In the genomic region with DNA sequence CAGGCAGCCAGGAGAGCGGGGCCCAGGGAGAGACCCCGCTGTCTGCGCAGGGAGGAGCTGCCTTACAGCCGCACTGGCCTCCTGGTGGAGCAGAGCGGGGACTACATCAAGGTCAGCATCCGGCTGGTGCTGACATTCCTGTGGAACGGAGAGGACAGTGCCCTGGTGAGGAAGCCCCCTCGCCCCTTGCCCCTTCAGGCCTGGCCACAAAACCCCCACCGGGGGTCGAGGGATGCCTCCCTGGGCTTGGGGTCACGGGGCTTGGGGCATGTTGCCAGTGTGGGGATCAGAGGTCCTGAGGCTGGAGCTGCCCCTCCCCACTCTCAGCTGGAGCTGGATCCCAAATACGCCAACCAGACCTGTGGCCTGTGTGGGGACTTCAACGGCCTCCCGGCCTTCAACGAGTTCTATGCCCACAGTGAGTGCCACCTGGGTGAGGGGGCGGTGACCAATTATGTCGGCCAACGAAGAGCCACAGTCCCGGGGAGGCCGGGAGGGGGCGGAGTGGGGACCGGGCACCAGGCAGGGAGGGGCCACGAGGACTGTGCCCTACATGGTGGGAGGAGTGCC, we compare ENCODE assay signal across 14 cellular contexts. TPM values are rescaled to one million over a fixed set of nuclear protein-coding genes. Genes with fewer than 3 reads are reported as not detected.
DNase-seq lines count a peak whose midpoint lies in the region; ATAC-seq and TF ChIP-seq lines count a peak whose summit lies in the region.
"Had no signal": no experiment of that assay in that cellular context is flagged by ENCODE, and none has a peak within 500 bp of the region (broad histone marks: within the 10 kb centered on the region; RNA-seq: fewer than 3 reads in every experiment).

No MANE protein-coding gene starts in this region.

- no peak overlapping the region for H2AFZ ChIP-seq in MM.1S (ENCODE audit: low read length)

- peaks cover 29% of the 10 kb centered on the region for H3K4me1 ChIP-seq in Panc1 (ENCODE audit: control insufficient read depth, insufficient read depth, low read length)
- no peaks in the 10 kb centered on the region for H3K4me1 ChIP-seq in MM.1S (ENCODE audit: low read length)
- H3K4me1 ChIP-seq: SJCRH30 had no signal

- POLR2A ChIA-PET in Panc1 (lab: Charles Lee), result no interaction called here

- H3K79me2 ChIP-seq in MM.1S (ENCODE audit: low read length), result no peaks in the 10 kb centered on the region

- no peak overlapping the region for H3K27ac ChIP-seq in Panc1 (ENCODE audit: low read length)
- no peak overlapping the region for H3K27ac ChIP-seq in MM.1S (ENCODE audit: low read length)
- H3K27ac ChIP-seq: coronary artery, SJCRH30 had no signal

- no peaks in the 10 kb centered on the region for H3K9me2 ChIP-seq in MM.1S (replicated peaks; ENCODE audit: insufficient read depth, low read length)

- no peak overlapping the region for H3K9ac ChIP-seq in MM.1S (ENCODE audit: low read length)

- H3K36me3 ChIP-seq in Panc1 (ENCODE audit: control insufficient read depth, insufficient read depth, low read length), result no peaks in the 10 kb centered on the region
- H3K36me3 ChIP-seq in MM.1S (replicated peaks; ENCODE audit: insufficient read depth, low read length), result no peaks in the 10 kb centered on the region
- H3K36me3 ChIP-seq: SJCRH30 had no signal

- no peaks in the 10 kb centered on the region; the same call in 1 of the 2 replicates for H3K27me3 ChIP-seq in Panc1 (ENCODE audit: control insufficient read depth, insufficient read depth, low read length)
- peaks cover 62% of the 10 kb centered on the region for H3K27me3 ChIP-seq in MM.1S (replicated peaks; ENCODE audit: insufficient read depth, low read length)

- BruUV-seq in Panc1 (replicated peaks; lab: Mats Ljungman, UMichigan), result no TSS peak

- in situ Hi-C loops in Panc1 (cut with HindIII; ENCODE audit: low pct_unique_long_range_greater_than_20kb, low sequenced_read_pairs), result no loop called here

- DNase-seq in ELR (ENCODE audit: low read depth) (peak; percentile 18), Panc1 (ENCODE audit: low read depth, low spot score) (no peak), left cardiac atrium (peak; percentile 12), posterior vena cava (ENCODE audit: low spot score) (peak; percentile 66), NCI-H187 (lab: John Stamatoyannopoulos, UW) (no peak), MM.1S (no peak)
- DNase-seq: activated CD4-positive, alpha-beta T cell treated with anti-CD3 and anti-CD28 coated beads, Interleukin-2, amount 10 ng/mL, durations not matched to agents 7 days and 5 days; activated gamma-delta T cell treated with Interleukin-2 at 50 U/mL for 16 hours; mesenchymal stem cell; NCI-H510A; SJCRH30; small intestine had no signal

- H3K9me3 ChIP-seq in Panc1 (ENCODE audit: control insufficient read depth, insufficient read depth, low read depth, low read length), result no peaks in the 10 kb centered on the region
- no peaks in the 10 kb centered on the region for H3K9me3 ChIP-seq in MM.1S (replicated peaks; ENCODE audit: insufficient read depth, low read length)
- H3K9me3 ChIP-seq: SJCRH30 had no signal

- H3F3A ChIP-seq in MM.1S (ENCODE audit: insufficient read depth, low read length), result no peaks in the 10 kb centered on the region

- peak; percentile 83 for TF ChIP-seq CTCF in Panc1 (IDR thresholded peaks at IDR 0.05)
- TF ChIP-seq CTCF in MM.1S (IDR thresholded peaks at IDR 0.05; ENCODE audit: low read length), result no peak

- ATAC-seq in Panc1, result peak; percentile 68
- ATAC-seq in left cardiac atrium, result no peak
- ATAC-seq in GM18861 (IDR thresholded peaks at IDR 0.05; ENCODE audit: unreplicated experiment), result no peak

- H4K20me1 ChIP-seq in MM.1S (ENCODE audit: insufficient read depth, low read length), result no peaks in the 10 kb centered on the region

- intact Hi-C loops in Panc1 (cut with micrococcal nuclease; ENCODE audit: unreplicated experiment) (loop anchor here (10.0 kb wide), 1 partner anchor 112 kb away; no protein-coding TSS in a partner anchor), left cardiac atrium (cut with DNase I) (no loop called here), posterior vena cava (cut with DNase I) (no loop called here)

- H3K4me2 ChIP-seq in MM.1S (ENCODE audit: low read depth, low read length), result no peak overlapping the region

- CTCF ChIA-PET in Panc1 (lab: Charles Lee), result interaction anchor here (0.6 to 1.7 kb wide), 6 partner anchors 11 to 381 kb away, joined by 3 to 7 read pairs (median 4); no protein-coding TSS in a partner anchor

- H3K4me3 ChIP-seq in Panc1 (ENCODE audit: low read depth in 2 of 2, low read length in 2 of 2) (no peak overlapping the region), MM.1S (ENCODE audit: low read length) (no peak overlapping the region)
- H3K4me3 ChIP-seq: coronary artery, SJCRH30 had no signal

RNA-seq across cellular contexts. Expression of gene MUC5B, which starts 4.2 kb away (rescaled TPM):
- 1.2 TPM for total RNA-seq in Panc1 (2021; ENCODE audit: unreplicated experiment)
- polyA plus RNA-seq in Panc1 (2012; ENCODE audit: insufficient read length), result 0.40 TPM
- not detected for total RNA-seq in left cardiac atrium
- total RNA-seq in posterior vena cava, result under 1 TPM in 1 of 2 donors, not detected in 1; 0.69 TPM
- total RNA-seq: activated CD4-positive, alpha-beta T cell treated with anti-CD3 and anti-CD28 coated beads, Interleukin-2, amount 10 ng/mL, durations not matched to agents 7 days and 5 days; SJCRH30 had no signal

Comparison
In these comparisons a context has a peak if more than half of its experiments do, and no peak if none do; other contexts are left out.
1. DNase-seq: peak in ELR (single experiment), left cardiac atrium (single experiment) and posterior vena cava (single experiment); none in Panc1 (single experiment), NCI-H187 (0 of 2) and MM.1S (single experiment).